13 cellular contexts compared by ENCODE assay signal in the genomic region with DNA sequence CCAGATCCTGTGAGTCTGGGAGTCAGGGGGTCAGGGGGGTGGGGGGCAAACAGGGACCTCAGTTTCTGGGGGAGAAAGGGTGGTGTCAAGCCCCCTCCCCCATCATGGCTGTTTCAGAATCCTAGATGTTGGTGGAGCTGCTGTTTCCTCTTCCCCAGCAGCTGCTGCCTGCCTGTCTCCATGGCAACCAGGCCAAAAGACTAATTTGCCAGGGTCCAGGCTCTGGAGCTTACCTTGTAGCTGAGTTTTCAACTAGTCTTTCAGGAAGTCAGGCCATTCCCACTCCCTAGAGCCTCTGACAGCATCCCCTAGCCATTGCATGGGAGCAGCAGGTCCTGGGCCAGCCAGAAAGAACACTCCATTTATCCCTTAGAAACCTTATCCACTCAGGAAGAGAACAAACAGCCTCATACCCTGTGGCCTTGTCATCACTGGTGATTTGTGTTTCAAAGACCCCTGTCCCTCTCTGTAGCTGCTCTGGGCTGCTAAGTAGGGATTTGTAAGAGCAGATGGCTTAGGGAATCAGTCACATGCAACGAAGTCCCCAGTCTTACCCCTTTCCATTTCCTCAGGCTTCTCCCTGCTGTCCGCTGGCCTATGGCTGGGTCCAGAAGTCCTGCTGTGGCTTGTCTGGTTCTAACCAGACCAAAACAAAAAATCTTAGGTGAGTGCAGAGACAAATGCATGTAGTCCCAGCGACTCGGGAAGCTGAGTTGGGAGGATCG. TPM values are rescaled to one million over a fixed set of nuclear protein-coding genes. Genes with fewer than 3 reads are reported as not detected.
DNase-seq lines count a peak whose midpoint lies in the region; ATAC-seq and TF ChIP-seq lines count a peak whose summit lies in the region.
"Had no signal": no experiment of that assay in that cellular context is flagged by ENCODE, and none has a peak within 500 bp of the region (broad histone marks: within the 10 kb centered on the region; RNA-seq: fewer than 3 reads in every experiment).

No MANE protein-coding gene starts in this region.

- H3K4me3 ChIP-seq in WERI-Rb-1 (ENCODE audit: low read depth, low read length) (peak overlapping the region; percentile 31), gastrocnemius medialis (no peak overlapping the region)

- H3K36me3 Mint-ChIP-seq in activated naive CD4-positive, alpha-beta T cell treated with anti-CD3 and anti-CD28 coated beads, Interleukin-2, amount 50 U/mL, for 72 hours: no peaks in the 10 kb centered on the region
- H3K36me3 Mint-ChIP-seq: activated naive CD8-positive, alpha-beta T cell; CD4-positive, alpha-beta memory T cell had no signal

- intact Hi-C loops in gastrocnemius medialis (cut with DNase I; ENCODE audit: low total_unique reads): no loop called here

- no peaks in the 10 kb centered on the region for H3K9me3 Mint-ChIP-seq in activated naive CD4-positive, alpha-beta T cell treated with anti-CD3 and anti-CD28 coated beads, Interleukin-2, amount 50 U/mL, for 72 hours
- H3K9me3 Mint-ChIP-seq: CD4-positive, alpha-beta memory T cell; effector memory CD8-positive, alpha-beta T cell had no signal

- no peak for ATAC-seq in activated naive CD4-positive, alpha-beta T cell treated with anti-CD3 and anti-CD28 coated beads, Interleukin-2, amount 50 U/mL, for 72 hours
- ATAC-seq in gastrocnemius medialis: no peak
- ATAC-seq: effector memory CD8-positive, alpha-beta T cell had no signal

- H3K27me3 ChIP-seq in WERI-Rb-1 (ENCODE audit: insufficient read depth, low read depth, severe bottlenecking) (no peaks in the 10 kb centered on the region), gastrocnemius medialis (peaks cover 15 to 39% (median 25%) of the 10 kb centered on the region in 3 donors)

- H3K27ac ChIP-seq in WERI-Rb-1: peak overlapping the region; percentile 94
- no peak overlapping the region for H3K27ac ChIP-seq in gastrocnemius medialis

- TF ChIP-seq POLR2A in gastrocnemius medialis (IDR thresholded peaks at IDR 0.05): no peak

- H3K36me3 ChIP-seq in WERI-Rb-1 (no peaks in the 10 kb centered on the region; the same call in 1 of the 2 replicates), gastrocnemius medialis (no peaks in the 10 kb centered on the region)

- H3K9me3 ChIP-seq in WERI-Rb-1 (ENCODE audit: severe bottlenecking) (no peaks in the 10 kb centered on the region), gastrocnemius medialis (no peaks in the 10 kb centered on the region)

- H3K4me1 ChIP-seq in gastrocnemius medialis: peaks cover 8 to 9% of the 10 kb centered on the region in 2 donors

- in situ Hi-C loops in G401 (cut with HindIII; ENCODE audit: low sequenced_read_pairs) (no loop called here), gastrocnemius medialis (cut with MboI; ENCODE audit: low sequenced_read_pairs in 4 of 4) (no loop called here)

- no peak overlapping the region for H3K27ac Mint-ChIP-seq in activated naive CD4-positive, alpha-beta T cell treated with anti-CD3 and anti-CD28 coated beads, Interleukin-2, amount 50 U/mL, for 72 hours
- H3K27ac Mint-ChIP-seq: activated naive CD8-positive, alpha-beta T cell; effector memory CD8-positive, alpha-beta T cell had no signal

- TF ChIP-seq CTCF in WERI-Rb-1 (IDR thresholded peaks at IDR 0.05; ENCODE audit: low read depth, low read length) (no peak), gastrocnemius medialis (IDR thresholded peaks at IDR 0.05 in 4 of 5, conservative IDR thresholded peaks at IDR 0.05 in 1 of 5) (no peak), GM10266 (IDR thresholded peaks at IDR 0.05; ENCODE audit: control insufficient read depth, insufficient read depth, low read depth, missing control alignments) (no peak)

- DNase-seq in G401 (ENCODE audit: low spot score) (peak; percentile 86), NCI-H2081 treated with DMSO at 0.1 percent for 48 hours (lab: John Stamatoyannopoulos, UW) (peak; percentile 28), WERI-Rb-1 (peak; percentile 89), myocyte (ENCODE audit: low read depth) (peak; percentile 73), gastrocnemius medialis (no peak), GM10266 (ENCODE audit: extremely low spot score) (no peak)
- DNase-seq in activated naive CD4-positive, alpha-beta T cell treated with anti-CD3 and anti-CD28 coated beads, Interleukin-2, amount 50 U/mL, for 72 hours (ENCODE audit: low spot score in 2 of 2): no peak
- no peak for DNase-seq in stimulated activated CD4-positive, alpha-beta T cell treated with anti-CD3 and anti-CD28 coated beads, Interleukin-1b, Interleukin-23, amount 100 ng/mL, for 48 hours
- DNase-seq: activated CD4-positive, alpha-beta T cell treated with anti-CD3 and anti-CD28 coated beads, Interleukin-2, amount 50 U/mL, for 1 hour; CD4-positive, alpha-beta memory T cell; effector memory CD8-positive, alpha-beta T cell; stimulated activated CD4-positive, alpha-beta T cell treated with anti-CD3 and anti-CD28 coated beads, Interleukin-4, amount 100 ng/mL, for 4 hours had no signal

RNA-seq across cellular contexts. Expression of a gene that starts 21.5 kb away (rescaled TPM):
- 130 and 147 TPM in 2 replicates for total RNA-seq in G401 (2014; rRNA removed; shearing (Covaris generic))
- 138 and 179 TPM in 2 replicates for total RNA-seq in myocyte
- 373 TPM for polyA plus RNA-seq in myocyte (2012)
- 100 to 1,000 TPM; 495 to 786 TPM for total RNA-seq in activated naive CD4-positive, alpha-beta T cell treated with anti-CD3 and anti-CD28 coated beads, Interleukin-2, amount 50 U/mL, for 72 hours
- 10 to 100 TPM in 2 of 4 donors, 1 to 10 TPM in 2; 4.7 to 20.7 (median 13.7) TPM for total RNA-seq in gastrocnemius medialis

RNA-seq across cellular contexts. Expression of a gene that starts 52.2 kb away (rescaled TPM):
- 17.4 and 18.3 TPM in 2 replicates for total RNA-seq in G401 (2014; rRNA removed; shearing (Covaris generic))
- total RNA-seq in myocyte (6.3 and 9.8 TPM in 2 replicates), gastrocnemius medialis (1 to 10 TPM; 1.4 to 3.7 (median 2.1) TPM)
- polyA plus RNA-seq in myocyte (2012): 21.8 TPM
- total RNA-seq in activated naive CD4-positive, alpha-beta T cell treated with anti-CD3 and anti-CD28 coated beads, Interleukin-2, amount 50 U/mL, for 72 hours: 1 to 10 TPM; 4.7 to 9.8 TPM

Comparison
In these comparisons a context has a peak if more than half of its experiments do, and no peak if none do; other contexts are left out.
1. DNase-seq: peak in G401 (single experiment), NCI-H2081 treated with DMSO at 0.1 percent for 48 hours (single experiment), WERI-Rb-1 (single experiment) and myocyte (single experiment); none in activated naive CD4-positive, alpha-beta T cell treated with anti-CD3 and anti-CD28 coated beads, Interleukin-2, amount 50 U/mL, for 72 hours (0 of 2), gastrocnemius medialis (0 of 2), stimulated activated CD4-positive, alpha-beta T cell treated with anti-CD3 and anti-CD28 coated beads, Interleukin-1b, Interleukin-23, amount 100 ng/mL, for 48 hours (single experiment) and GM10266 (single experiment).